25 cellular contexts compared by ENCODE assay signal in the genomic region with DNA sequence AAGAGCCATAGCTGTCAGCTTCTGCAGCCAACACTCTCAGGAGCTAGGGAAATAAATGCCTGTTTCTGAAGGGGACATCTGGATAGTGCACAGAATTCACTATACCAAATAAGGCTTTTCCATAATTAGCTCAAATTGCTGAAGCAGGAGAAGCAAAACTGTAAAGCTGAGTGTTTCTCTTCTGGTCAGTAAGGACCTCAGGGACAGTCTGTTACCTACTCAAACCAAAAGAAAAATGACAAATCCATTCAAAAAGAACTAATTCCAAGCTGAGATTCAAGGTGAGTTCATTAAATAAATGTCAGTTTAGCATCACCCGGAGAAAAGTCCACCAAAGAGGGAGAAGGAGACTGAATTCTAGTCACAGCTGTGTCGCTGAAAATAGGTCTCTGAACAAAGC. TPM values are rescaled to one million over a fixed set of nuclear protein-coding genes. Genes with fewer than 3 reads are reported as not detected.
A peak's percentile ranks its signal among the peaks of the same experiment; 100 is the strongest.
DNase-seq lines count a peak whose midpoint lies in the region; ATAC-seq and FAIRE-seq lines count a peak whose summit lies in the region.
"Had no signal": no experiment of that assay in that cellular context is flagged by ENCODE, and none has a peak within 500 bp of the region (broad histone marks: within the 10 kb centered on the region; RNA-seq: fewer than 3 reads in every experiment).

No MANE protein-coding gene starts in this region.

- peak overlapping the region; percentile 30; the same call in 1 of the 2 replicates for H3K9ac ChIP-seq in BLaER1

- no peaks in the 10 kb centered on the region for H3K36me3 Mint-ChIP-seq in T-helper 17 cell (ENCODE audit: low read depth)
- H3K36me3 Mint-ChIP-seq in memory B cell, result peaks cover 14% of the 10 kb centered on the region

- H3K9me3 Mint-ChIP-seq in memory B cell, result no peaks in the 10 kb centered on the region
- H3K9me3 Mint-ChIP-seq: activated naive CD4-positive, alpha-beta T cell treated with anti-CD3 and anti-CD28 coated beads, Interleukin-2, amount 10 ng/mL, durations not matched to agents 7 days and 5 days had no signal

- H3K4me1 Mint-ChIP-seq in T-helper 17 cell (peaks cover 24% of the 10 kb centered on the region), memory B cell (peaks cover 51% of the 10 kb centered on the region)

- peak overlapping the region; percentile 52 for H3K27ac ChIP-seq in BLaER1
- peak overlapping the region; percentile 70 for H3K27ac ChIP-seq in KOPT-K1 (ENCODE audit: low read depth, low read length, poor library complexity, severe bottlenecking)
- H3K27ac ChIP-seq: A549, colonic mucosa, foreskin keratinocyte, hepatocyte, stomach had no signal

- peaks cover 36% of the 10 kb centered on the region for H3K4me1 ChIP-seq in BLaER1

- FAIRE-seq in HTR-8/SVneo (lab: Jason Lieb, UNC), result no peak
- FAIRE-seq: A549, keratinocyte had no signal

- no peaks in the 10 kb centered on the region for H3K27me3 ChIP-seq in BLaER1
- H3K27me3 ChIP-seq: colonic mucosa, foreskin keratinocyte, hepatocyte, stomach had no signal

- DNase-seq in T-helper 17 cell (no peak), memory B cell (ENCODE audit: low spot score in 2 of 2) (no peak), Kasumi-1 (lab: John Stamatoyannopoulos, UW) (no peak), DMS153 treated with DMSO at 0.1 percent for 48 hours (lab: John Stamatoyannopoulos, UW; ENCODE audit: unreplicated experiment) (no peak), HTR-8/SVneo (ENCODE audit: insufficient read length, low spot score) (no peak), cerebellar cortex (ENCODE audit: low spot score) (no peak)
- DNase-seq: activated CD4-positive, alpha-beta T cell treated with anti-CD3 and anti-CD28 coated beads, Interleukin-2, amount 50 U/mL, for 1 hour; activated naive CD4-positive, alpha-beta T cell treated with anti-CD3 and anti-CD28 coated beads, Interleukin-2, amount 10 ng/mL, durations not matched to agents 7 days and 5 days; activated T-cell treated with anti-CD3 and anti-CD28 coated beads for 4 hours; colonic mucosa; DMS79; foreskin keratinocyte; NCI-H2029; NCI-H446; posterior cingulate gyrus; stimulated activated CD4-positive, alpha-beta T cell treated with anti-CD3 and anti-CD28 coated beads, Interleukin-1b, Interleukin-23, amount 100 ng/mL, for 48 hours; stomach; SW 1271 had no signal

- ATAC-seq in T-helper 17 cell (no peak), memory B cell (ENCODE audit: low read depth) (no peak)
- ATAC-seq: A549, foreskin keratinocyte had no signal

- no peaks in the 10 kb centered on the region for H3K9me3 ChIP-seq in BLaER1
- H3K9me3 ChIP-seq in KOPT-K1 (ENCODE audit: insufficient read depth, low read length, poor library complexity, severe bottlenecking), result no peaks in the 10 kb centered on the region
- no peaks in the 10 kb centered on the region for H3K9me3 ChIP-seq in T-helper 17 cell (ENCODE audit: control insufficient read depth, low read length, poor library complexity, severe bottlenecking)
- H3K9me3 ChIP-seq: A549, colonic mucosa, stomach had no signal

- H3K4me3 ChIP-seq in BLaER1, result no peak overlapping the region
- H3K4me3 ChIP-seq: A549, colonic mucosa, hepatocyte, lung, stomach had no signal

- H3K4me3 Mint-ChIP-seq in T-helper 17 cell, result no peak overlapping the region
- H3K4me3 Mint-ChIP-seq in memory B cell, result no peak overlapping the region
- H3K4me3 Mint-ChIP-seq: activated naive CD4-positive, alpha-beta T cell treated with anti-CD3 and anti-CD28 coated beads, Interleukin-2, amount 10 ng/mL, durations not matched to agents 7 days and 5 days; CD14-positive monocyte had no signal

- H3K36me3 ChIP-seq in BLaER1, result no peaks in the 10 kb centered on the region
- no peaks in the 10 kb centered on the region for H3K36me3 ChIP-seq in KOPT-K1 (ENCODE audit: insufficient read depth, low read length)
- H3K36me3 ChIP-seq: colonic mucosa, stomach had no signal

- no peaks in the 10 kb centered on the region for H4K20me1 ChIP-seq in BLaER1

- peak overlapping the region; percentile 58 for H3K4me2 ChIP-seq in BLaER1
- H3K4me2 ChIP-seq: A549, hepatocyte had no signal

- H3K27ac Mint-ChIP-seq in T-helper 17 cell (peak overlapping the region; percentile 16), memory B cell (peak overlapping the region; percentile 84)
- H3K27ac Mint-ChIP-seq: activated naive CD4-positive, alpha-beta T cell treated with anti-CD3 and anti-CD28 coated beads, Interleukin-2, amount 10 ng/mL, durations not matched to agents 7 days and 5 days had no signal

- no peaks in the 10 kb centered on the region for H3K27me3 Mint-ChIP-seq in T-helper 17 cell
- no peaks in the 10 kb centered on the region for H3K27me3 Mint-ChIP-seq in memory B cell
- H3K27me3 Mint-ChIP-seq: activated naive CD4-positive, alpha-beta T cell treated with anti-CD3 and anti-CD28 coated beads, Interleukin-2, amount 10 ng/mL, durations not matched to agents 7 days and 5 days had no signal

RNA-seq across cellular contexts. Expression of a gene that starts 44.1 kb away (rescaled TPM):
- total RNA-seq in T-helper 17 cell, result 1 to 10 TPM; 8.1 to 9.7 TPM

RNA-seq across cellular contexts. Expression of a gene that starts 49.0 kb away (rescaled TPM):
- total RNA-seq in T-helper 17 cell, result 100 to 1,000 TPM; 215 to 245 TPM

RNA-seq across cellular contexts. Expression of a gene that starts 49.8 kb away (rescaled TPM):
- 100 to 1,000 TPM; 236 to 264 TPM for total RNA-seq in T-helper 17 cell
